ENCODE assay signal across 32 cellular contexts in genomic region chr4:144696376-144696775, GRCh38. TPM values are rescaled to one million over a fixed set of nuclear protein-coding genes. Genes with fewer than 3 reads are reported as not detected.
DNase-seq lines count a peak whose midpoint lies in the region; ATAC-seq, FAIRE-seq and TF ChIP-seq lines count a peak whose summit lies in the region.
"Had no signal": no experiment of that assay in that cellular context is flagged by ENCODE, and none has a peak within 500 bp of the region (broad histone marks: within the 10 kb centered on the region; RNA-seq: fewer than 3 reads in every experiment).

No MANE protein-coding gene starts in this region.

- ATAC-seq in GM19467 (IDR thresholded peaks at IDR 0.05; ENCODE audit: unreplicated experiment) (no peak), GM21825 (IDR thresholded peaks at IDR 0.05; ENCODE audit: unreplicated experiment) (no peak), HG03439 (IDR thresholded peaks at IDR 0.05; ENCODE audit: unreplicated experiment) (no peak)
- ATAC-seq: A549; CD8-positive, alpha-beta T cell had no signal

- DNase-seq in cardiac fibroblast (ENCODE audit: low read depth in 2 of 2) (peak; percentile 37 to 49), fibroblast of pulmonary artery (ENCODE audit: low read depth) (peak; percentile 80), fibroblast of the aortic adventitia (ENCODE audit: low read depth) (peak; percentile 75), NCI-H187 (lab: John Stamatoyannopoulos, UW) (no peak)
- DNase-seq: 8988T; ACHN; AML-193; BE2C; C1 segment of cervical spinal cord; Caco-2; Calu3; CD4-positive, alpha-beta memory T cell; CD4-positive, alpha-beta T cell; CD4-positive, CD25-positive, alpha-beta regulatory T cell; CD8-positive, alpha-beta memory T cell; CD8-positive, alpha-beta T cell; COR-L47; DMS 273 treated with DMSO at 0.1 percent for 48 hours; DMS153; DMS53; DMS79; DMS79 treated with DMSO at 0.1 percent for 48 hours; DND-41; EL had no signal

- FAIRE-seq in endometrium (lab: Jason Lieb, UNC): peak; percentile 33
- FAIRE-seq: A549, D721Med had no signal

- TF ChIP-seq CTCF in cardiac fibroblast (IDR thresholded peaks at IDR 0.05; ENCODE audit: low read depth, low read length): no peak
- no peak for TF ChIP-seq CTCF in fibroblast of pulmonary artery (IDR thresholded peaks at IDR 0.05; ENCODE audit: low read length, missing control alignments)
- TF ChIP-seq CTCF in fibroblast of the aortic adventitia (IDR thresholded peaks at IDR 0.05; ENCODE audit: insufficient read depth, low read length): no peak

- H3K4me3 ChIP-seq in cardiac fibroblast (replicated peaks in 1 of 2; ENCODE audit: low read depth in 2 of 2, low read length in 2 of 2) (no peak overlapping the region), fibroblast of pulmonary artery (replicated peaks; ENCODE audit: low read depth, low read length) (no peak overlapping the region), fibroblast of the aortic adventitia (ENCODE audit: low read depth, low read length) (no peak overlapping the region)
- H3K4me3 ChIP-seq: A549; BLaER1; BLaER1 treated with 17β-estradiol and CSF1 and Interleukin-3, amounts not matched to agents 10 nM and 100 nM had no signal

RNA-seq across cellular contexts. Expression of gene HHIP, which starts 50.4 kb away (rescaled TPM):
- 3.8 and 16.0 TPM in 2 replicates for total RNA-seq in fibroblast of the aortic adventitia (ENCODE audit: low replicate concordance)
- total RNA-seq: CD4-positive, alpha-beta memory T cell; CD4-positive, alpha-beta T cell; CD4-positive, CD25-positive, alpha-beta regulatory T cell; CD8-positive, alpha-beta memory T cell; CD8-positive, alpha-beta T cell had no signal

Comparison
In these comparisons a context has a peak if more than half of its experiments do, and no peak if none do; other contexts are left out.
1. DNase-seq: peak in cardiac fibroblast (2 of 2), fibroblast of pulmonary artery (single experiment) and fibroblast of the aortic adventitia (single experiment); none in NCI-H187 (0 of 2).